Comparison of ENCODE assay signal across 14 cellular contexts in genomic region chr4:25568788-25569231, GRCh38.
"Had no signal": no experiment of that assay in that cellular context is flagged by ENCODE, and none has a peak within 500 bp of the region (broad histone marks: within the 10 kb centered on the region; RNA-seq: fewer than 3 reads in every experiment).

No MANE protein-coding gene starts in this region.

- H3K36me3 Mint-ChIP-seq: activated CD4-positive, alpha-beta memory T cell treated with anti-CD3 and anti-CD28 coated beads for 36 hours had no signal

- H3K27ac ChIP-seq: epithelial cell of prostate, gastrocnemius medialis, sigmoid colon, thoracic aorta, vagina had no signal

- H3K9me3 Mint-ChIP-seq: activated CD4-positive, alpha-beta memory T cell treated with anti-CD3 and anti-CD28 coated beads for 36 hours; activated naive CD4-positive, alpha-beta T cell treated with anti-CD3 and anti-CD28 coated beads for 36 hours had no signal

- H3K4me3 Mint-ChIP-seq: activated CD4-positive, alpha-beta memory T cell treated with anti-CD3 and anti-CD28 coated beads for 36 hours; activated naive CD4-positive, alpha-beta T cell treated with anti-CD3 and anti-CD28 coated beads for 36 hours; naive thymus-derived CD4-positive, alpha-beta T cell had no signal

- H3K4me1 Mint-ChIP-seq: naive thymus-derived CD4-positive, alpha-beta T cell had no signal

- ATAC-seq: gastrocnemius medialis; naive thymus-derived CD4-positive, alpha-beta T cell had no signal

- H3K4me1 ChIP-seq: gastrocnemius medialis, sigmoid colon, vagina had no signal

- H3K27me3 ChIP-seq: gastrocnemius medialis, sigmoid colon, vagina had no signal

- H3K36me3 ChIP-seq: gastrocnemius medialis, sigmoid colon, thoracic aorta, vagina had no signal

- H3K9me3 ChIP-seq: gastrocnemius medialis, sigmoid colon, thoracic aorta, vagina had no signal

- H3K27ac Mint-ChIP-seq: activated CD4-positive, alpha-beta memory T cell treated with anti-CD3 and anti-CD28 coated beads for 36 hours; activated naive CD4-positive, alpha-beta T cell treated with anti-CD3 and anti-CD28 coated beads for 36 hours; naive thymus-derived CD4-positive, alpha-beta T cell had no signal

- DNase-seq: activated CD4-positive, alpha-beta memory T cell treated with anti-CD3 and anti-CD28 coated beads for 36 hours; activated CD4-positive, alpha-beta T cell treated with anti-CD3 and anti-CD28 coated beads for 1 hour; activated naive CD4-positive, alpha-beta T cell treated with anti-CD3 and anti-CD28 coated beads for 36 hours; effector memory CD4-positive, alpha-beta T cell; gastrocnemius medialis; kidney; midbrain; naive thymus-derived CD4-positive, alpha-beta T cell; sigmoid colon; stimulated activated CD4-positive, alpha-beta T cell treated with anti-CD3 and anti-CD28 coated beads, Interleukin-2, amount 100 ng/mL, for 48 hours; stimulated activated naive CD4-positive, alpha-beta T cell treated with Interleukin-2 at 50 U/mL for 16 hours had no signal

- H3K4me3 ChIP-seq: gastrocnemius medialis, sigmoid colon, thoracic aorta, vagina had no signal
